ENCODE assay signal across 9 cellular contexts in the genomic region with DNA sequence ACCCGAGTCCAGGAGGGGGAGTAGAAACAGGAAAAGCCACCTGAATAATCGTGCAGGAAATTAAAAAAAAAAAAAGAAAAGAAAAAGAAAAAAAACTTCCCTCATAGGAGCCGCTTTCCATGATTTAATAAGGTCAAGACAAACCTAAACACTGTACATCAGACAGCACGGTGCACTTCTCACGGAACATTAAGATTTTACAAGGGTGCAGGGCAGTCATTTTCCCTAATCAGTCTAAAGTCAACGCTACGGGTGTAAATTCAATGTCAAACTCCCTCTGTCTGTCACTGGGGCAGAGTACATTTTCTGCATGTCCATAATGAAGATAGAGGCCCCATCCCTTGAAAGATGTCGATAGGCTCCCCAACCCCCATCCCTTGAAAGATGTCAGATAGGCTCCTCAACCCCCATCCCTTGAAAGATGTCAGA.
DNase-seq lines count a peak whose midpoint lies in the region; ATAC-seq and TF ChIP-seq lines count a peak whose summit lies in the region.
"Had no signal": no experiment of that assay in that cellular context is flagged by ENCODE, and none has a peak within 500 bp of the region (broad histone marks: within the 10 kb centered on the region; RNA-seq: fewer than 3 reads in every experiment).

No MANE protein-coding gene starts in this region.

- intact Hi-C loops in Panc1 (cut with micrococcal nuclease; ENCODE audit: unreplicated experiment) = no loop called here

- 4 to 7% methylated on average over 8 of the region's 8 CpGs for whole genome bisulfite sequencing in esophagus, 2 donors

- peak overlapping the region; percentile 75 for H2AFZ ChIP-seq in neuron (ENCODE audit: low read depth, low read length)

- DNase-seq in CD8-positive, alpha-beta memory T cell = no peak
- DNase-seq in Panc1 (ENCODE audit: low read depth, low spot score) = no peak
- DNase-seq in amygdala (lab: John Stamatoyannopoulos, UW) = no peak
- no peak for DNase-seq in T1000 (lab: John Stamatoyannopoulos, UW)

- ATAC-seq in Panc1 (no peak), GM18519 (IDR thresholded peaks at IDR 0.05; ENCODE audit: low FRiP score, unreplicated experiment) (no peak), GM18870 (IDR thresholded peaks at IDR 0.05; ENCODE audit: unreplicated experiment) (no peak)

- peak overlapping the region; percentile 8 to 90 (median 80) for H3K27ac Mint-ChIP-seq in CD8-positive, alpha-beta memory T cell

- POLR2A ChIA-PET in CD8-positive, alpha-beta memory T cell (lab: Charles Lee) = interaction anchor here (0.5 to 1.2 kb wide), 3 partner anchors 274 to 1136 kb away, joined by 3 to 6 read pairs (median 5); a partner anchor contains a TSS
- POLR2A ChIA-PET in Panc1 (lab: Charles Lee) = interaction anchor here (0.7 kb wide), 1 partner anchor 252 kb away, joined by 10 read pairs; no protein-coding TSS in a partner anchor

- H3K9me3 ChIP-seq in CD8-positive, alpha-beta memory T cell (ENCODE audit: low read length) = no peaks in the 10 kb centered on the region
- no peaks in the 10 kb centered on the region for H3K9me3 ChIP-seq in Panc1 (ENCODE audit: control insufficient read depth, insufficient read depth, low read depth, low read length)
- H3K9me3 ChIP-seq in esophagus (ENCODE audit: control insufficient read depth in 2 of 2, insufficient read depth in 1 of 2, low read depth in 1 of 2, low read length in 1 of 2) = no peaks in the 10 kb centered on the region
- H3K9me3 ChIP-seq in neuron (ENCODE audit: low read length) = no peaks in the 10 kb centered on the region
- H3K9me3 ChIP-seq: adrenal gland had no signal

- peaks cover 17% of the 10 kb centered on the region for H3K4me1 ChIP-seq in CD8-positive, alpha-beta memory T cell (ENCODE audit: insufficient read depth, low read length)
- H3K4me1 ChIP-seq in Panc1 (ENCODE audit: control insufficient read depth, insufficient read depth, low read length) = peaks cover 4% of the 10 kb centered on the region; the same call in 1 of the 2 replicates
- no peaks in the 10 kb centered on the region for H3K4me1 ChIP-seq in esophagus (ENCODE audit: control insufficient read depth in 2 of 2, insufficient read depth in 2 of 2, low read length in 1 of 2)
- peaks cover 26% of the 10 kb centered on the region for H3K4me1 ChIP-seq in neuron (ENCODE audit: insufficient read depth, low read length)

- H3K4me3 Mint-ChIP-seq in CD8-positive, alpha-beta memory T cell = peak overlapping the region; percentile 87 to 98 (median 96)

- no peak overlapping the region for H3K27ac ChIP-seq in CD8-positive, alpha-beta memory T cell (ENCODE audit: low read depth, low read length)
- no peak overlapping the region for H3K27ac ChIP-seq in Panc1 (ENCODE audit: low read length)
- H3K27ac ChIP-seq in esophagus (ENCODE audit: low read depth in 2 of 2, low read length in 1 of 2) = peak overlapping the region; percentile 86 to 90

- in situ Hi-C loops in Panc1 (cut with HindIII; ENCODE audit: low pct_unique_long_range_greater_than_20kb, low sequenced_read_pairs) = no loop called here

- H3K9me3 Mint-ChIP-seq in CD8-positive, alpha-beta memory T cell = peaks cover 0 to 2% (median 0%) of the 10 kb centered on the region in 5 donors

- peaks cover 0 to 6% (median 0%) of the 10 kb centered on the region in 3 donors for H3K36me3 Mint-ChIP-seq in CD8-positive, alpha-beta memory T cell

- BruUV-seq in Panc1 (replicated peaks; lab: Mats Ljungman, UMichigan) = no TSS peak

- no peaks in the 10 kb centered on the region for H3K36me3 ChIP-seq in CD8-positive, alpha-beta memory T cell (ENCODE audit: insufficient read depth, low read length)
- H3K36me3 ChIP-seq in Panc1 (ENCODE audit: control insufficient read depth, insufficient read depth, low read length) = no peaks in the 10 kb centered on the region
- no peaks in the 10 kb centered on the region for H3K36me3 ChIP-seq in esophagus (ENCODE audit: control insufficient read depth in 2 of 2, insufficient read depth in 2 of 2, low read length in 1 of 2)
- H3K36me3 ChIP-seq in neuron (ENCODE audit: insufficient read depth, low read length) = no peaks in the 10 kb centered on the region
- H3K36me3 ChIP-seq: adrenal gland had no signal

- peak overlapping the region; percentile 79 for H3K4me3 ChIP-seq in CD8-positive, alpha-beta memory T cell (ENCODE audit: low read length)
- H3K4me3 ChIP-seq in Panc1 (ENCODE audit: low read depth in 2 of 2, low read length in 2 of 2) = peak overlapping the region; percentile 53 to 56
- H3K4me3 ChIP-seq in esophagus (ENCODE audit: low read depth in 1 of 2, low read length in 2 of 2) = peak overlapping the region; percentile 74 to 94
- peak overlapping the region; percentile 81 for H3K4me3 ChIP-seq in neuron (ENCODE audit: low read length)

- H3K27me3 Mint-ChIP-seq in CD8-positive, alpha-beta memory T cell = peaks cover 8 to 27% of the 10 kb centered on the region in 2 donors

- peaks cover 21 to 28% (median 27%) of the 10 kb centered on the region in 3 donors for H3K4me1 Mint-ChIP-seq in CD8-positive, alpha-beta memory T cell

- H3K27me3 ChIP-seq in CD8-positive, alpha-beta memory T cell (ENCODE audit: insufficient read depth, low read length, poor library complexity, severe bottlenecking) = peaks cover 22% of the 10 kb centered on the region
- peaks cover 34% of the 10 kb centered on the region for H3K27me3 ChIP-seq in Panc1 (ENCODE audit: control insufficient read depth, insufficient read depth, low read length)
- no peaks in the 10 kb centered on the region for H3K27me3 ChIP-seq in esophagus (ENCODE audit: control insufficient read depth in 1 of 2, insufficient read depth in 2 of 2, low read length in 2 of 2)
- H3K27me3 ChIP-seq in neuron (ENCODE audit: insufficient read depth, low read length) = no peaks in the 10 kb centered on the region
- H3K27me3 ChIP-seq: adrenal gland had no signal

- TF ChIP-seq CTCF in Panc1 (IDR thresholded peaks at IDR 0.05) = no peak

- CTCF ChIA-PET in CD8-positive, alpha-beta memory T cell (lab: Charles Lee) = interaction anchor here (1.0 to 1.8 kb wide), 4 partner anchors 13 to 310 kb away, joined by 3 to 11 read pairs (median 4); no protein-coding TSS in a partner anchor
- CTCF ChIA-PET in Panc1 (lab: Charles Lee) = no interaction called here

Comparison
In these comparisons a context has a peak if more than half of its experiments do, and no peak if none do; other contexts are left out.
1. H3K27ac ChIP-seq: peak in esophagus (2 of 2); none in CD8-positive, alpha-beta memory T cell (single experiment) and Panc1 (single experiment).
2. Peak in every context shown above with its lines, with median percentiles within 50 percentile points of each other: H3K4me3 ChIP-seq.